8 cellular contexts compared by ENCODE assay signal in genomic region chr1:3910769-3911520, GRCh38. TPM values are rescaled to one million over a fixed set of nuclear protein-coding genes. Genes with fewer than 3 reads are reported as not detected.
DNase-seq lines count a peak whose midpoint lies in the region; ATAC-seq and TF ChIP-seq lines count a peak whose summit lies in the region.

No MANE protein-coding gene starts in this region.

- H3K4me3 ChIP-seq in GM12865 (ENCODE audit: low read depth, low read length) = no peak overlapping the region
- no peak overlapping the region for H3K4me3 ChIP-seq in SJCRH30
- H3K4me3 ChIP-seq in heart left ventricle = no peak overlapping the region

- DNase-seq in GM12865 (ENCODE audit: low read depth) = peak; percentile 78
- DNase-seq in KG1 (lab: John Stamatoyannopoulos, UW) = peak; percentile 45
- DNase-seq in SJCRH30 = peak; percentile 87 to 90
- peak; percentile 82 for DNase-seq in activated naive CD4-positive, alpha-beta T cell treated with anti-CD3 and anti-CD28 coated beads, Interleukin-2, amount 50 U/mL, for 16 hours
- peak in 4 of 5 donors; percentile 62 to 83 (median 64) for DNase-seq in heart left ventricle
- peak; percentile 45 for DNase-seq in renal cortical epithelial cell (ENCODE audit: low read depth)

- H3K27me3 ChIP-seq in SJCRH30 (peaks cover 4% of the 10 kb centered on the region; the same call in 1 of the 2 replicates), heart left ventricle (peaks cover 0 to 44% (median 15%) of the 10 kb centered on the region in 9 donors)

- H3K4me1 ChIP-seq in SJCRH30 = peaks cover 15% of the 10 kb centered on the region; the same call in 1 of the 2 replicates
- peaks cover 0 to 7% (median 0%) of the 10 kb centered on the region in 12 donors for H3K4me1 ChIP-seq in heart left ventricle

- H3K36me3 ChIP-seq in SJCRH30 (no peaks in the 10 kb centered on the region), heart left ventricle (no peaks in the 10 kb centered on the region)

- intact Hi-C loops in heart left ventricle (cut with DNase I) = loop anchor here in 6 of 10 donors (5.0 to 10.0 kb wide), 7 partner anchors 741 to 1836 kb away; partner anchors contain the start of gene AJAP1 (in 3 of the 6)

- 7 to 21% (median 10%) methylated on average over 14 to 33 of the region's 33 CpGs for WGBS in heart left ventricle, 4 donors

- TF ChIP-seq POLR2A in heart left ventricle (IDR thresholded peaks at IDR 0.05) = no peak

- TF ChIP-seq CTCF in GM12865 (IDR thresholded peaks at IDR 0.05; ENCODE audit: insufficient read depth, low read depth, low read length, missing control alignments) (peak; percentile 86), heart left ventricle (IDR thresholded peaks at IDR 0.05) (peak; percentile 44 to 76 (median 62))

- H3K9me3 ChIP-seq in SJCRH30 (replicated peaks) (no peaks in the 10 kb centered on the region), heart left ventricle (no peaks in the 10 kb centered on the region)

- H3K27ac ChIP-seq in SJCRH30 = no peak overlapping the region
- no peak overlapping the region for H3K27ac ChIP-seq in heart left ventricle

- ATAC-seq in heart left ventricle = peak in 3 of 4 donors; percentile 66 to 83 (median 77)
- ATAC-seq in HG03280 (IDR thresholded peaks at IDR 0.05; ENCODE audit: unreplicated experiment) = no peak
- ATAC-seq in GM19035 (IDR thresholded peaks at IDR 0.05; ENCODE audit: unreplicated experiment) = no peak

RNA-seq across cellular contexts. Expression of gene C1orf174, which starts 10.9 kb away (rescaled TPM):
- 55.0 and 59.2 TPM in 2 replicates for total RNA-seq in SJCRH30 (2014; rRNA removed; shearing (Covaris generic))
- total RNA-seq in heart left ventricle (10 to 100 TPM in 6 of 9 donors, 1 to 10 TPM in 3; 8.7 to 16.4 (median 11.3) TPM), renal cortical epithelial cell (31.8 and 33.5 TPM in 2 replicates)
- polyA plus RNA-seq in heart left ventricle = 10 to 100 TPM in 1 of 2 donors, 1 to 10 TPM in 1; 7.9 to 15.5 TPM

RNA-seq across cellular contexts. Expression of gene DFFB, which starts 53.7 kb away (rescaled TPM):
- total RNA-seq in SJCRH30 (2014; rRNA removed; shearing (Covaris generic)) = 5.6 and 6.4 TPM in 2 replicates
- total RNA-seq in heart left ventricle = 1 to 10 TPM; 1.3 to 5.8 (median 2.6) TPM
- 1 to 10 TPM; 2.0 to 3.3 TPM for polyA plus RNA-seq in heart left ventricle
- 5.1 and 5.4 TPM in 2 replicates for total RNA-seq in renal cortical epithelial cell

RNA-seq across cellular contexts. Expression of gene CEP104, which starts 53.9 kb away (rescaled TPM):
- 30.5 and 35.1 TPM in 2 replicates for total RNA-seq in SJCRH30 (2014; rRNA removed; shearing (Covaris generic))
- total RNA-seq in heart left ventricle (10 to 100 TPM; 22.2 to 46.1 (median 33.4) TPM), renal cortical epithelial cell (20.7 and 44.8 TPM in 2 replicates)
- 10 to 100 TPM in 1 of 2 donors, 1 to 10 TPM in 1; 5.5 to 12.8 TPM for polyA plus RNA-seq in heart left ventricle

Comparison
In these comparisons a context has a peak if more than half of its experiments do, and no peak if none do; other contexts are left out.
1. ATAC-seq: peak in heart left ventricle (3 of 4); none in HG03280 (single experiment) and GM19035 (single experiment).
2. Peak in every context shown above with its lines, with median percentiles within 50 percentile points of each other: DNase-seq.